39 cellular contexts compared by ENCODE assay signal in the genomic region with DNA sequence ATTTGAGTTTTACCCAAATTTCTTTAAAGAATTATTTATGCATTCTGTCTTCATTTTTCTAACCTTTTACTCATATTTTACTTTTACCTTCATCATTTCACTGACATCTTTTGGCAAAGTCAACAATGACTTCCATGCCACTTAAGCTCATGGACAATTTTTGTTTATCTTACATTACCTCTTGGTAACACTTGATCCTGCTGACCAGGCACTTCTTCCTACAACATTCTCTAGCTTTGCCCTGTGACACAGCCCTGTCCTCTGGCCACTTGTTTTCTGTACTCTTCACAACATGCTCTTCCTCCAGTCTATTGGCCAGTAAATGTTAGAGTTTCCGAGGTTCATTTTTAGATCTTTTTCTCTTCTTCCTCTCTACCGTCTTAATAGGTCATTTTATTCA.
"Had no signal": no experiment of that assay in that cellular context is flagged by ENCODE, and none has a peak within 500 bp of the region (broad histone marks: within the 10 kb centered on the region; RNA-seq: fewer than 3 reads in every experiment).

No MANE protein-coding gene starts in this region.

- ATAC-seq: activated naive CD4-positive, alpha-beta T cell treated with anti-CD3 and anti-CD28 coated beads, Interleukin-2, amount 50 U/mL, for 72 hours; activated T-cell treated with anti-CD3 and anti-CD28 coated beads, Interleukin-2, amount 50 U/mL, for 4 hours; activated T-cell treated with anti-CD3 and anti-CD28 coated beads, Interleukin-2, amount 50 U/mL, for 72 hours; activated T-helper 17 cell treated with anti-CD3 and anti-CD28 coated beads, Interleukin-2, amount 50 U/mL, for 72 hours; body of pancreas had no signal

- H3K36me3 ChIP-seq: adrenal gland, ascending aorta, brain microvascular endothelial cell, breast epithelium, cardiac muscle cell had no signal

- H3K9me3 ChIP-seq: adrenal gland, ascending aorta, body of pancreas, breast epithelium had no signal

- H3K4me3 Mint-ChIP-seq: activated naive CD4-positive, alpha-beta T cell treated with anti-CD3 and anti-CD28 coated beads for 36 hours; activated naive CD4-positive, alpha-beta T cell treated with anti-CD3 and anti-CD28 coated beads, Interleukin-2, amount 10 ng/mL, durations not matched to agents 7 days and 5 days; activated naive CD4-positive, alpha-beta T cell treated with anti-CD3 and anti-CD28 coated beads, Interleukin-2, amount 50 U/mL, for 24 hours; activated naive CD8-positive, alpha-beta T cell; activated naive CD8-positive, alpha-beta T cell treated with anti-CD3 and anti-CD28 coated beads for 36 hours; activated naive CD8-positive, alpha-beta T cell treated with anti-CD3 and anti-CD28 coated beads, Interleukin-2, amount 10 ng/mL, durations not matched to agents 7 days and 5 days; activated T-cell treated with anti-CD3 and anti-CD28 coated beads, Interleukin-2, amount 50 U/mL, for 24 hours; activated T-cell treated with anti-CD3 and anti-CD28 coated beads, Interleukin-2, amount 50 U/mL, for 4 hours; activated T-cell treated with anti-CD3 and anti-CD28 coated beads, Interleukin-2, amount 50 U/mL, for 72 hours; activated T-helper 1 cell treated with anti-CD3 and anti-CD28 coated beads, Interleukin-12 subunit alpha, Interleukin-12 subunit beta, Interleukin-2, Interleukin-4 antibody, amounts not matched to agents 30 ng/mL and 10 ng/mL and 1 ng/mL, durations not matched to agents 14 hours and 24 hours and 36 hours; activated T-helper 17 cell treated with anti-CD3 and anti-CD28 coated beads, Interleukin-2, amount 50 U/mL, for 72 hours; brain; central memory CD8-positive, alpha-beta T cell had no signal

- FAIRE-seq: astrocyte, bronchial epithelial cell had no signal

- H3K4me1 Mint-ChIP-seq: activated naive CD4-positive, alpha-beta T cell treated with anti-CD3 and anti-CD28 coated beads, Interleukin-2, amount 10 ng/mL, durations not matched to agents 7 days and 5 days; activated naive CD4-positive, alpha-beta T cell treated with anti-CD3 and anti-CD28 coated beads, Interleukin-2, amount 50 U/mL, for 24 hours; activated naive CD8-positive, alpha-beta T cell treated with anti-CD3 and anti-CD28 coated beads for 36 hours; activated naive CD8-positive, alpha-beta T cell treated with anti-CD3 and anti-CD28 coated beads, Interleukin-2, amount 10 ng/mL, durations not matched to agents 7 days and 5 days; activated T-helper 17 cell treated with anti-CD3 and anti-CD28 coated beads, Interleukin-2, amount 50 U/mL, for 72 hours; central memory CD8-positive, alpha-beta T cell had no signal

- H3K4me1 ChIP-seq: adrenal gland, ascending aorta, body of pancreas, breast epithelium had no signal

- H3K27ac ChIP-seq: adrenal gland, ascending aorta, body of pancreas, brain microvascular endothelial cell, breast epithelium, cardiac muscle cell had no signal

- H3K4me3 ChIP-seq: adrenal gland, ascending aorta, body of pancreas, breast epithelium, cardiac muscle cell had no signal

- H3K9me3 Mint-ChIP-seq: activated naive CD4-positive, alpha-beta T cell treated with anti-CD3 and anti-CD28 coated beads for 36 hours; activated naive CD4-positive, alpha-beta T cell treated with anti-CD3 and anti-CD28 coated beads, Interleukin-2, amount 10 ng/mL, durations not matched to agents 7 days and 5 days; activated naive CD4-positive, alpha-beta T cell treated with anti-CD3 and anti-CD28 coated beads, Interleukin-2, amount 50 U/mL, for 72 hours; activated naive CD8-positive, alpha-beta T cell treated with anti-CD3 and anti-CD28 coated beads for 36 hours; activated naive CD8-positive, alpha-beta T cell treated with anti-CD3 and anti-CD28 coated beads, Interleukin-2, amount 10 ng/mL, durations not matched to agents 7 days and 5 days; activated T-cell treated with anti-CD3 and anti-CD28 coated beads, Interleukin-2, amount 50 U/mL, for 24 hours; activated T-cell treated with anti-CD3 and anti-CD28 coated beads, Interleukin-2, amount 50 U/mL, for 4 hours; activated T-helper 1 cell treated with anti-CD3 and anti-CD28 coated beads, Interleukin-12 subunit alpha, Interleukin-12 subunit beta, Interleukin-2, Interleukin-4 antibody, amounts not matched to agents 30 ng/mL and 10 ng/mL and 1 ng/mL, durations not matched to agents 14 hours and 24 hours and 36 hours; activated T-helper 2 cell treated with anti-CD3 and anti-CD28 coated beads, Interferon-gamma antibody, Interleukin-2, Interleukin-4, amounts not matched to agents 10 μg/mL and 5 μg/mL and 100 μg/mL, durations not matched to agents 14 hours and 24 hours and 36 hours had no signal

- DNase-seq: activated effector memory CD4-positive, alpha-beta T cell treated with anti-CD3 and anti-CD28 coated beads, Interleukin-2, amount 50 U/mL, for 16 hours; activated effector memory CD4-positive, alpha-beta T cell treated with Interleukin-2 at 50 U/mL for 16 hours; activated gamma-delta T cell; activated gamma-delta T cell treated with Interleukin-2 at 50 U/mL for 16 hours; activated naive CD4-positive, alpha-beta T cell; activated naive CD4-positive, alpha-beta T cell treated with anti-CD3 and anti-CD28 coated beads for 36 hours; activated naive CD4-positive, alpha-beta T cell treated with anti-CD3 and anti-CD28 coated beads, Interleukin-2, amount 10 ng/mL, durations not matched to agents 7 days and 5 days; activated naive CD4-positive, alpha-beta T cell treated with anti-CD3 and anti-CD28 coated beads, Interleukin-2, amount 50 U/mL, for 16 hours; activated naive CD4-positive, alpha-beta T cell treated with Interleukin-2 at 50 U/mL for 16 hours; activated naive CD8-positive, alpha-beta T cell treated with anti-CD3 and anti-CD28 coated beads for 36 hours; activated naive CD8-positive, alpha-beta T cell treated with anti-CD3 and anti-CD28 coated beads, Interleukin-2, amount 10 ng/mL, durations not matched to agents 7 days and 5 days; activated T-cell treated with anti-CD3 and anti-CD28 coated beads, Interleukin-2, amount 50 U/mL, for 1 hour; activated T-cell treated with anti-CD3 and anti-CD28 coated beads, Interleukin-2, amount 50 U/mL, for 24 hours; activated T-cell treated with anti-CD3 and anti-CD28 coated beads, Interleukin-2, amount 50 U/mL, for 4 hours; activated T-cell treated with anti-CD3 and anti-CD28 coated beads, Interleukin-2, amount 50 U/mL, for 48 hours; activated T-cell treated with anti-CD3 and anti-CD28 coated beads, Interleukin-2, amount 50 U/mL, for 72 hours; adrenal gland; amniotic stem cell; amygdala; anterior cingulate cortex; aorta; body of pancreas; brain microvascular endothelial cell; caudate nucleus; central memory CD4-positive, alpha-beta T cell; cerebellar nuclear complex had no signal

- H3K36me3 Mint-ChIP-seq: activated naive CD4-positive, alpha-beta T cell treated with anti-CD3 and anti-CD28 coated beads, Interleukin-2, amount 10 ng/mL, durations not matched to agents 7 days and 5 days; activated naive CD4-positive, alpha-beta T cell treated with anti-CD3 and anti-CD28 coated beads, Interleukin-2, amount 50 U/mL, for 24 hours; activated naive CD4-positive, alpha-beta T cell treated with anti-CD3 and anti-CD28 coated beads, Interleukin-2, amount 50 U/mL, for 72 hours; activated naive CD8-positive, alpha-beta T cell; activated naive CD8-positive, alpha-beta T cell treated with anti-CD3 and anti-CD28 coated beads for 36 hours; activated naive CD8-positive, alpha-beta T cell treated with anti-CD3 and anti-CD28 coated beads, Interleukin-2, amount 10 ng/mL, durations not matched to agents 7 days and 5 days; brain had no signal

- H3K27me3 ChIP-seq: adrenal gland, ascending aorta, body of pancreas, brain microvascular endothelial cell, breast epithelium, cardiac muscle cell had no signal

- H3K27ac Mint-ChIP-seq: activated naive CD4-positive, alpha-beta T cell treated with anti-CD3 and anti-CD28 coated beads for 36 hours; activated naive CD4-positive, alpha-beta T cell treated with anti-CD3 and anti-CD28 coated beads, Interleukin-2, amount 10 ng/mL, durations not matched to agents 7 days and 5 days; activated naive CD4-positive, alpha-beta T cell treated with anti-CD3 and anti-CD28 coated beads, Interleukin-2, amount 50 U/mL, for 24 hours; activated naive CD4-positive, alpha-beta T cell treated with anti-CD3 and anti-CD28 coated beads, Interleukin-2, amount 50 U/mL, for 72 hours; activated naive CD8-positive, alpha-beta T cell; activated naive CD8-positive, alpha-beta T cell treated with anti-CD3 and anti-CD28 coated beads for 36 hours; activated naive CD8-positive, alpha-beta T cell treated with anti-CD3 and anti-CD28 coated beads, Interleukin-2, amount 10 ng/mL, durations not matched to agents 7 days and 5 days; activated T-cell treated with anti-CD3 and anti-CD28 coated beads, Interleukin-2, amount 50 U/mL, for 24 hours; activated T-cell treated with anti-CD3 and anti-CD28 coated beads, Interleukin-2, amount 50 U/mL, for 72 hours; activated T-helper 1 cell treated with anti-CD3 and anti-CD28 coated beads, Interleukin-12 subunit alpha, Interleukin-12 subunit beta, Interleukin-2, Interleukin-4 antibody, amounts not matched to agents 30 ng/mL and 10 ng/mL and 1 ng/mL, durations not matched to agents 14 hours and 24 hours and 36 hours; activated T-helper 17 cell treated with anti-CD3 and anti-CD28 coated beads, Interleukin-2, amount 50 U/mL, for 72 hours; activated T-helper 2 cell treated with anti-CD3 and anti-CD28 coated beads, Interferon-gamma antibody, Interleukin-2, Interleukin-4, amounts not matched to agents 10 μg/mL and 5 μg/mL and 100 μg/mL, durations not matched to agents 14 hours and 24 hours and 36 hours; brain had no signal

- H3K27me3 Mint-ChIP-seq: activated naive CD4-positive, alpha-beta T cell treated with anti-CD3 and anti-CD28 coated beads, Interleukin-2, amount 10 ng/mL, durations not matched to agents 7 days and 5 days; activated naive CD8-positive, alpha-beta T cell treated with anti-CD3 and anti-CD28 coated beads for 36 hours; brain; central memory CD8-positive, alpha-beta T cell had no signal
